Comparison of ENCODE assay signal across 9 cellular contexts in genomic region chr3:190533511-190534282, GRCh38. TPM values are rescaled to one million over a fixed set of nuclear protein-coding genes. Genes with fewer than 3 reads are reported as not detected.
DNase-seq lines count a peak whose midpoint lies in the region; ATAC-seq and TF ChIP-seq lines count a peak whose summit lies in the region.
"Had no signal": no experiment of that assay in that cellular context is flagged by ENCODE, and none has a peak within 500 bp of the region (broad histone marks: within the 10 kb centered on the region; RNA-seq: fewer than 3 reads in every experiment).

No MANE protein-coding gene starts in this region.

- H3K4me3 ChIP-seq in H7 (ENCODE audit: insufficient read depth, low read depth, low read length) = no peak overlapping the region

- DNase-seq in CMK (ENCODE audit: low read depth) = peak; percentile 33
- DNase-seq in foreskin melanocyte = peak; percentile 24
- DNase-seq in pons (ENCODE audit: low spot score) = peak; percentile 89
- no peak for DNase-seq in NCI-H128 (lab: John Stamatoyannopoulos, UW; ENCODE audit: unreplicated experiment)
- no peak for DNase-seq in H7
- DNase-seq: NCI-H1694 treated with DMSO at 0.1 percent for 48 hours had no signal

- ATAC-seq in SK-N-SH treated with all-trans-retinoic acid at 6 μM for 48 hours = peak; percentile 89
- no peak for ATAC-seq in HG03571 (IDR thresholded peaks at IDR 0.05; ENCODE audit: unreplicated experiment)
- ATAC-seq in HG02623 (IDR thresholded peaks at IDR 0.05; ENCODE audit: unreplicated experiment) = no peak

- no peaks in the 10 kb centered on the region; the same call in none of the 2 replicates for H3K27me3 ChIP-seq in H7 (ENCODE audit: control insufficient read depth, insufficient read depth, low read length)

- H3K36me3 ChIP-seq in H7 (replicated peaks; ENCODE audit: control insufficient read depth, insufficient read depth, low read length) = no peaks in the 10 kb centered on the region

TF ChIP-seq in SK-N-SH treated with all-trans-retinoic acid at 6 μM for 48 hours, 23 proteins besides CTCF, POLR2A, EP300 and RAD21:
- TF ChIP-seq TOX (CRISPR knock-in tag; IDR thresholded peaks at IDR 0.05; ENCODE audit: borderline replicate concordance) (no peak), ARNTL (CRISPR knock-in tag; IDR thresholded peaks at IDR 0.05; ENCODE audit: borderline replicate concordance, low read depth) (no peak), ZNF565 (CRISPR knock-in tag; conservative IDR thresholded peaks at IDR 0.05; ENCODE audit: low read depth) (no peak)

RNA-seq across cellular contexts. Expression of gene IL1RAP, which starts 19.8 kb away (rescaled TPM):
- 3.7 and 6.5 TPM in 2 replicates for total RNA-seq in H7 (2014; rRNA removed; shearing (Covaris generic))

Comparison
In these comparisons a context has a peak if more than half of its experiments do, and no peak if none do; other contexts are left out.
1. DNase-seq: peak in CMK (single experiment), foreskin melanocyte (single experiment) and pons (single experiment); none in NCI-H128 (single experiment) and H7 (single experiment).